In the genomic region with DNA sequence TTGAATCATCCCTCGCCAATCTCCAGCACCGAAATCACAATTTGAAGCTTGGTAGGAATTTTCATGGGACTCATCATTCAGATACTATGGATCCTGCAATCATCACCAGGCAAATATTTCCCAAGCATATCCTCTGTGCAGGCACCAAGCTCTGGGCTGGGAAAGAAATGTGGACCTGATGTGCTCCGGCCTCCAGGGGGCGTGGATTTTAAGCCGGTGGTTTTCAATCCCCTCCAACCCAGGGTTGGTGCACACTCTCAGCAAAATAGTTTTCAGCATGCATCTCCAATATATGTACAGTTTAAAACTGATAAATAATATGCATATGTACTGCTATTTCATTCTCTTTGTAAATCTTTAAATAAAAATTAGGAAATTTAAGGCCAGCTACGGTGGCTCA, we compare ENCODE assay signal across 1 cellular context.
TF ChIP-seq lines count a peak whose summit lies in the region.

No MANE protein-coding gene starts in this region.

TF ChIP-seq in GM23338, 12 proteins besides CTCF, POLR2A, EP300 and RAD21 (continued from another document):
- TF ChIP-seq, protein P1, sequence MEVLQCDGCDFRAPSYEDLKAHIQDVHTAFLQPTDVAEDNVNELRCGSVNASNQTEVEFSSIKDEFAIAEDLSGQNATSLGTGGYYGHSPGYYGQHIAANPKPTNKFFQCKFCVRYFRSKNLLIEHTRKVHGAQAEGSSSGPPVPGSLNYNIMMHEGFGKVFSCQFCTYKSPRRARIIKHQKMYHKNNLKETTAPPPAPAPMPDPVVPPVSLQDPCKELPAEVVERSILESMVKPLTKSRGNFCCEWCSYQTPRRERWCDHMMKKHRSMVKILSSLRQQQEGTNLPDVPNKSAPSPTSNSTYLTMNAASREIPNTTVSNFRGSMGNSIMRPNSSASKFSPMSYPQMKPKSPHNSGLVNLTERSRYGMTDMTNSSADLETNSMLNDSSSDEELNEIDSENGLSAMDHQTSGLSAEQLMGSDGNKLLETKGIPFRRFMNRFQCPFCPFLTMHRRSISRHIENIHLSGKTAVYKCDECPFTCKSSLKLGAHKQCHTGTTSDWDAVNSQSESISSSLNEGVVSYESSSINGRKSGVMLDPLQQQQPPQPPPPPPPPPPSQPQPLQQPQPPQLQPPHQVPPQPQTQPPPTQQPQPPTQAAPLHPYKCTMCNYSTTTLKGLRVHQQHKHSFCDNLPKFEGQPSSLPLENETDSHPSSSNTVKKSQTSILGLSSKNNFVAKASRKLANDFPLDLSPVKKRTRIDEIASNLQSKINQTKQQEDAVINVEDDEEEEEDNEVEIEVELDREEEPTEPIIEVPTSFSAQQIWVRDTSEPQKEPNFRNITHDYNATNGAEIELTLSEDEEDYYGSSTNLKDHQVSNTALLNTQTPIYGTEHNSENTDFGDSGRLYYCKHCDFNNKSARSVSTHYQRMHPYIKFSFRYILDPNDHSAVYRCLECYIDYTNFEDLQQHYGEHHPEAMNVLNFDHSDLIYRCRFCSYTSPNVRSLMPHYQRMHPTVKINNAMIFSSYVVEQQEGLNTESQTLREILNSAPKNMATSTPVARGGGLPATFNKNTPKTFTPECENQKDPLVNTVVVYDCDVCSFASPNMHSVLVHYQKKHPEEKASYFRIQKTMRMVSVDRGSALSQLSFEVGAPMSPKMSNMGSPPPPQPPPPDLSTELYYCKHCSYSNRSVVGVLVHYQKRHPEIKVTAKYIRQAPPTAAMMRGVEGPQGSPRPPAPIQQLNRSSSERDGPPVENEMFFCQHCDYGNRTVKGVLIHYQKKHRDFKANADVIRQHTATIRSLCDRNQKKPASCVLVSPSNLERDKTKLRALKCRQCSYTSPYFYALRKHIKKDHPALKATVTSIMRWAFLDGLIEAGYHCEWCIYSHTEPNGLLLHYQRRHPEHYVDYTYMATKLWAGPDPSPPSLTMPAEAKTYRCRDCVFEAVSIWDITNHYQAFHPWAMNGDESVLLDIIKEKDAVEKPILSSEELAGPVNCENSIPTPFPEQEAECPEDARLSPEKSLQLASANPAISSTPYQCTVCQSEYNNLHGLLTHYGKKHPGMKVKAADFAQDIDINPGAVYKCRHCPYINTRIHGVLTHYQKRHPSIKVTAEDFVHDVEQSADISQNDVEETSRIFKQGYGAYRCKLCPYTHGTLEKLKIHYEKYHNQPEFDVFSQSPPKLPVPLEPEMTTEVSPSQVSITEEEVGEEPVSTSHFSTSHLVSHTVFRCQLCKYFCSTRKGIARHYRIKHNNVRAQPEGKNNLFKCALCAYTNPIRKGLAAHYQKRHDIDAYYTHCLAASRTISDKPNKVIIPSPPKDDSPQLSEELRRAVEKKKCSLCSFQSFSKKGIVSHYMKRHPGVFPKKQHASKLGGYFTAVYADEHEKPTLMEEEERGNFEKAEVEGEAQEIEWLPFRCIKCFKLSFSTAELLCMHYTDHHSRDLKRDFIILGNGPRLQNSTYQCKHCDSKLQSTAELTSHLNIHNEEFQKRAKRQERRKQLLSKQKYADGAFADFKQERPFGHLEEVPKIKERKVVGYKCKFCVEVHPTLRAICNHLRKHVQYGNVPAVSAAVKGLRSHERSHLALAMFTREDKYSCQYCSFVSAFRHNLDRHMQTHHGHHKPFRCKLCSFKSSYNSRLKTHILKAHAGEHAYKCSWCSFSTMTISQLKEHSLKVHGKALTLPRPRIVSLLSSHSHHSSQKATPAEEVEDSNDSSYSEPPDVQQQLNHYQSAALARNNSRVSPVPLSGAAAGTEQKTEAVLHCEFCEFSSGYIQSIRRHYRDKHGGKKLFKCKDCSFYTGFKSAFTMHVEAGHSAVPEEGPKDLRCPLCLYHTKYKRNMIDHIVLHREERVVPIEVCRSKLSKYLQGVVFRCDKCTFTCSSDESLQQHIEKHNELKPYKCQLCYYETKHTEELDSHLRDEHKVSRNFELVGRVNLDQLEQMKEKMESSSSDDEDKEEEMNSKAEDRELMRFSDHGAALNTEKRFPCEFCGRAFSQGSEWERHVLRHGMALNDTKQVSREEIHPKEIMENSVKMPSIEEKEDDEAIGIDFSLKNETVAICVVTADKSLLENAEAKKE (CRISPR knock-in tag; IDR thresholded peaks at IDR 0.05): no peak
- TF ChIP-seq, protein P2, sequence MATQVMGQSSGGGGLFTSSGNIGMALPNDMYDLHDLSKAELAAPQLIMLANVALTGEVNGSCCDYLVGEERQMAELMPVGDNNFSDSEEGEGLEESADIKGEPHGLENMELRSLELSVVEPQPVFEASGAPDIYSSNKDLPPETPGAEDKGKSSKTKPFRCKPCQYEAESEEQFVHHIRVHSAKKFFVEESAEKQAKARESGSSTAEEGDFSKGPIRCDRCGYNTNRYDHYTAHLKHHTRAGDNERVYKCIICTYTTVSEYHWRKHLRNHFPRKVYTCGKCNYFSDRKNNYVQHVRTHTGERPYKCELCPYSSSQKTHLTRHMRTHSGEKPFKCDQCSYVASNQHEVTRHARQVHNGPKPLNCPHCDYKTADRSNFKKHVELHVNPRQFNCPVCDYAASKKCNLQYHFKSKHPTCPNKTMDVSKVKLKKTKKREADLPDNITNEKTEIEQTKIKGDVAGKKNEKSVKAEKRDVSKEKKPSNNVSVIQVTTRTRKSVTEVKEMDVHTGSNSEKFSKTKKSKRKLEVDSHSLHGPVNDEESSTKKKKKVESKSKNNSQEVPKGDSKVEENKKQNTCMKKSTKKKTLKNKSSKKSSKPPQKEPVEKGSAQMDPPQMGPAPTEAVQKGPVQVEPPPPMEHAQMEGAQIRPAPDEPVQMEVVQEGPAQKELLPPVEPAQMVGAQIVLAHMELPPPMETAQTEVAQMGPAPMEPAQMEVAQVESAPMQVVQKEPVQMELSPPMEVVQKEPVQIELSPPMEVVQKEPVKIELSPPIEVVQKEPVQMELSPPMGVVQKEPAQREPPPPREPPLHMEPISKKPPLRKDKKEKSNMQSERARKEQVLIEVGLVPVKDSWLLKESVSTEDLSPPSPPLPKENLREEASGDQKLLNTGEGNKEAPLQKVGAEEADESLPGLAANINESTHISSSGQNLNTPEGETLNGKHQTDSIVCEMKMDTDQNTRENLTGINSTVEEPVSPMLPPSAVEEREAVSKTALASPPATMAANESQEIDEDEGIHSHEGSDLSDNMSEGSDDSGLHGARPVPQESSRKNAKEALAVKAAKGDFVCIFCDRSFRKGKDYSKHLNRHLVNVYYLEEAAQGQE (IDR thresholded peaks at IDR 0.05; ENCODE audit: unreplicated experiment): no peak
- TF ChIP-seq NANOG (IDR thresholded peaks at IDR 0.05; ENCODE audit: borderline replicate concordance): no peak
